Comparison of ENCODE assay signal across 1 cellular context in the genomic region with DNA sequence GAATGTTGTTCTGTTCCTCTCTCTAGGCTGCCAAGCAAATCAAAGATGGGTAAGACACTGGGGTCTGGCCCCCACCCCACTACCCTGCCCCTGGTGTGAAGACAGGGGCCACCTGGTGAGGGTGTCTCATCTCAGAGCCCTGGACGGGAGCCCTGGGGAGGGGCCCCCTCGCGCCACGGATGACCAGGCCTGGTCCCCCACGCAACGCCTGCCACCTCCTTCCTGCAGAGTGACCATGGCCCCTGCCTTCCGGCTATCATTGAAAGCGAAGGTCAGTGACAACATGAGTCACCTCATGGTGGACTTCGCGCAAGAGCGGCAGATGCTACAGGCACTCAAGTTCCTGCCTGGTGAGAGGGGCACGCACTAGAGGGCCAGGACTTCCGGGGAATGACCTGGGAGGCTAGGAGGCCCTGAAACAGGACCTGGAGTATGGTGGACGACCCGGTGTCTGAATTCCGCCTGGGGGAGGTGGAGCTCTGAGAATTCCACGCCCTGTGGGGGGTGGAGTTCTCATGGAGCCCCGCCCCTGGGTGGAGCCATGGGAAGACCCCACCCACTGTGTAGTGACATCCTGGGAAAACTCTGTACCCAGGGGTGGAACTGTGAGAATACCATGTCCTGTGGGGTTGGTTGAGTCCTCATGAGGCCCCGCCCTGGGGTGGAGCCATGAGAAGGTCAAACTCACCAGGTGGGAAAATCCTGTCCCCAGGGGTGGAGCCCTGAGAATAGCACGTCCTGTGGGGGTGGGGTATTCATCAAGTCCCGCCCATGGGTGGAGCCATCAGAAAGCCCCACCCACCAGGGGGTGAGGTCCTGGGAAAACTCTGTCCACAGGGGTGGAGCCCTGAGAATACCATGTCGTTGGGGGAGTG.
TF ChIP-seq lines count a peak whose summit lies in the region.

No MANE protein-coding gene starts in this region.

TF ChIP-seq in K562, 482 proteins besides CTCF, POLR2A, EP300 and RAD21 (continued from another document and continues in another):
- TF ChIP-seq, protein P1, sequence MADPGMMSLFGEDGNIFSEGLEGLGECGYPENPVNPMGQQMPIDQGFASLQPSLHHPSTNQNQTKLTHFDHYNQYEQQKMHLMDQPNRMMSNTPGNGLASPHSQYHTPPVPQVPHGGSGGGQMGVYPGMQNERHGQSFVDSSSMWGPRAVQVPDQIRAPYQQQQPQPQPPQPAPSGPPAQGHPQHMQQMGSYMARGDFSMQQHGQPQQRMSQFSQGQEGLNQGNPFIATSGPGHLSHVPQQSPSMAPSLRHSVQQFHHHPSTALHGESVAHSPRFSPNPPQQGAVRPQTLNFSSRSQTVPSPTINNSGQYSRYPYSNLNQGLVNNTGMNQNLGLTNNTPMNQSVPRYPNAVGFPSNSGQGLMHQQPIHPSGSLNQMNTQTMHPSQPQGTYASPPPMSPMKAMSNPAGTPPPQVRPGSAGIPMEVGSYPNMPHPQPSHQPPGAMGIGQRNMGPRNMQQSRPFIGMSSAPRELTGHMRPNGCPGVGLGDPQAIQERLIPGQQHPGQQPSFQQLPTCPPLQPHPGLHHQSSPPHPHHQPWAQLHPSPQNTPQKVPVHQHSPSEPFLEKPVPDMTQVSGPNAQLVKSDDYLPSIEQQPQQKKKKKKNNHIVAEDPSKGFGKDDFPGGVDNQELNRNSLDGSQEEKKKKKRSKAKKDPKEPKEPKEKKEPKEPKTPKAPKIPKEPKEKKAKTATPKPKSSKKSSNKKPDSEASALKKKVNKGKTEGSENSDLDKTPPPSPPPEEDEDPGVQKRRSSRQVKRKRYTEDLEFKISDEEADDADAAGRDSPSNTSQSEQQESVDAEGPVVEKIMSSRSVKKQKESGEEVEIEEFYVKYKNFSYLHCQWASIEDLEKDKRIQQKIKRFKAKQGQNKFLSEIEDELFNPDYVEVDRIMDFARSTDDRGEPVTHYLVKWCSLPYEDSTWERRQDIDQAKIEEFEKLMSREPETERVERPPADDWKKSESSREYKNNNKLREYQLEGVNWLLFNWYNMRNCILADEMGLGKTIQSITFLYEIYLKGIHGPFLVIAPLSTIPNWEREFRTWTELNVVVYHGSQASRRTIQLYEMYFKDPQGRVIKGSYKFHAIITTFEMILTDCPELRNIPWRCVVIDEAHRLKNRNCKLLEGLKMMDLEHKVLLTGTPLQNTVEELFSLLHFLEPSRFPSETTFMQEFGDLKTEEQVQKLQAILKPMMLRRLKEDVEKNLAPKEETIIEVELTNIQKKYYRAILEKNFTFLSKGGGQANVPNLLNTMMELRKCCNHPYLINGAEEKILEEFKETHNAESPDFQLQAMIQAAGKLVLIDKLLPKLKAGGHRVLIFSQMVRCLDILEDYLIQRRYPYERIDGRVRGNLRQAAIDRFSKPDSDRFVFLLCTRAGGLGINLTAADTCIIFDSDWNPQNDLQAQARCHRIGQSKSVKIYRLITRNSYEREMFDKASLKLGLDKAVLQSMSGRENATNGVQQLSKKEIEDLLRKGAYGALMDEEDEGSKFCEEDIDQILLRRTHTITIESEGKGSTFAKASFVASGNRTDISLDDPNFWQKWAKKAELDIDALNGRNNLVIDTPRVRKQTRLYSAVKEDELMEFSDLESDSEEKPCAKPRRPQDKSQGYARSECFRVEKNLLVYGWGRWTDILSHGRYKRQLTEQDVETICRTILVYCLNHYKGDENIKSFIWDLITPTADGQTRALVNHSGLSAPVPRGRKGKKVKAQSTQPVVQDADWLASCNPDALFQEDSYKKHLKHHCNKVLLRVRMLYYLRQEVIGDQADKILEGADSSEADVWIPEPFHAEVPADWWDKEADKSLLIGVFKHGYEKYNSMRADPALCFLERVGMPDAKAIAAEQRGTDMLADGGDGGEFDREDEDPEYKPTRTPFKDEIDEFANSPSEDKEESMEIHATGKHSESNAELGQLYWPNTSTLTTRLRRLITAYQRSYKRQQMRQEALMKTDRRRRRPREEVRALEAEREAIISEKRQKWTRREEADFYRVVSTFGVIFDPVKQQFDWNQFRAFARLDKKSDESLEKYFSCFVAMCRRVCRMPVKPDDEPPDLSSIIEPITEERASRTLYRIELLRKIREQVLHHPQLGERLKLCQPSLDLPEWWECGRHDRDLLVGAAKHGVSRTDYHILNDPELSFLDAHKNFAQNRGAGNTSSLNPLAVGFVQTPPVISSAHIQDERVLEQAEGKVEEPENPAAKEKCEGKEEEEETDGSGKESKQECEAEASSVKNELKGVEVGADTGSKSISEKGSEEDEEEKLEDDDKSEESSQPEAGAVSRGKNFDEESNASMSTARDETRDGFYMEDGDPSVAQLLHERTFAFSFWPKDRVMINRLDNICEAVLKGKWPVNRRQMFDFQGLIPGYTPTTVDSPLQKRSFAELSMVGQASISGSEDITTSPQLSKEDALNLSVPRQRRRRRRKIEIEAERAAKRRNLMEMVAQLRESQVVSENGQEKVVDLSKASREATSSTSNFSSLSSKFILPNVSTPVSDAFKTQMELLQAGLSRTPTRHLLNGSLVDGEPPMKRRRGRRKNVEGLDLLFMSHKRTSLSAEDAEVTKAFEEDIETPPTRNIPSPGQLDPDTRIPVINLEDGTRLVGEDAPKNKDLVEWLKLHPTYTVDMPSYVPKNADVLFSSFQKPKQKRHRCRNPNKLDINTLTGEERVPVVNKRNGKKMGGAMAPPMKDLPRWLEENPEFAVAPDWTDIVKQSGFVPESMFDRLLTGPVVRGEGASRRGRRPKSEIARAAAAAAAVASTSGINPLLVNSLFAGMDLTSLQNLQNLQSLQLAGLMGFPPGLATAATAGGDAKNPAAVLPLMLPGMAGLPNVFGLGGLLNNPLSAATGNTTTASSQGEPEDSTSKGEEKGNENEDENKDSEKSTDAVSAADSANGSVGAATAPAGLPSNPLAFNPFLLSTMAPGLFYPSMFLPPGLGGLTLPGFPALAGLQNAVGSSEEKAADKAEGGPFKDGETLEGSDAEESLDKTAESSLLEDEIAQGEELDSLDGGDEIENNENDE (IDR thresholded peaks at IDR 0.05; ENCODE audit: low read depth, low read length): no peak
- no peak for TF ChIP-seq MYBL2 (IDR thresholded peaks at IDR 0.05; ENCODE audit: low read depth)
- TF ChIP-seq MYBL2 (CRISPR knock-in tag; IDR thresholded peaks at IDR 0.05; ENCODE audit: borderline replicate concordance): no peak
- no peak for TF ChIP-seq THRAP3 (IDR thresholded peaks at IDR 0.05; ENCODE audit: borderline replicate concordance)
- TF ChIP-seq ZNF121 (CRISPR knock-in tag; conservative IDR thresholded peaks at IDR 0.05): no peak
- no peak for TF ChIP-seq CSDE1 (IDR thresholded peaks at IDR 0.05)
- TF ChIP-seq NR2C1 (IDR thresholded peaks at IDR 0.05): 0 out of 2 replicates have a peak, but pooled peaks have one; percentile 37
- TF ChIP-seq NR2C1 (tag; IDR thresholded peaks at IDR 0.05): peak; percentile 51
- no peak for TF ChIP-seq ZNF766 (CRISPR knock-in tag; conservative IDR thresholded peaks at IDR 0.05)
- TF ChIP-seq, protein P2, sequence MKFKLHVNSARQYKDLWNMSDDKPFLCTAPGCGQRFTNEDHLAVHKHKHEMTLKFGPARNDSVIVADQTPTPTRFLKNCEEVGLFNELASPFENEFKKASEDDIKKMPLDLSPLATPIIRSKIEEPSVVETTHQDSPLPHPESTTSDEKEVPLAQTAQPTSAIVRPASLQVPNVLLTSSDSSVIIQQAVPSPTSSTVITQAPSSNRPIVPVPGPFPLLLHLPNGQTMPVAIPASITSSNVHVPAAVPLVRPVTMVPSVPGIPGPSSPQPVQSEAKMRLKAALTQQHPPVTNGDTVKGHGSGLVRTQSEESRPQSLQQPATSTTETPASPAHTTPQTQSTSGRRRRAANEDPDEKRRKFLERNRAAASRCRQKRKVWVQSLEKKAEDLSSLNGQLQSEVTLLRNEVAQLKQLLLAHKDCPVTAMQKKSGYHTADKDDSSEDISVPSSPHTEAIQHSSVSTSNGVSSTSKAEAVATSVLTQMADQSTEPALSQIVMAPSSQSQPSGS (CRISPR knock-in tag; IDR thresholded peaks at IDR 0.05): no peak
- TF ChIP-seq PURB (CRISPR knock-in tag; IDR thresholded peaks at IDR 0.05; ENCODE audit: low read depth): no peak
- no peak for TF ChIP-seq PHB2 (IDR thresholded peaks at IDR 0.05; ENCODE audit: low read depth)
- TF ChIP-seq, protein P3, sequence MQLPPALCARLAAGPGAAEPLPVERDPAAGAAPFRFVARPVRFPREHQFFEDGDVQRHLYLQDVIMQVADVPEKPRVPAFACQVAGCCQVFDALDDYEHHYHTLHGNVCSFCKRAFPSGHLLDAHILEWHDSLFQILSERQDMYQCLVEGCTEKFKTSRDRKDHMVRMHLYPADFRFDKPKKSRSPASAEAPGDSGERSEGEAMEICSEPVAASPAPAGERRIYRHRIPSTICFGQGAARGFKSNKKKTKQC (CRISPR knock-in tag; IDR thresholded peaks at IDR 0.05): no peak
- TF ChIP-seq ZNF778 (CRISPR knock-in tag; IDR thresholded peaks at IDR 0.05): no peak
- no peak for TF ChIP-seq TSC22D4 (tag; IDR thresholded peaks at IDR 0.05)
- TF ChIP-seq RB1 (IDR thresholded peaks at IDR 0.05; ENCODE audit: low read depth): no peak
- TF ChIP-seq RBM22 (IDR thresholded peaks at IDR 0.05; ENCODE audit: low read depth, low read length, poor library complexity, severe bottlenecking): no peak
- TF ChIP-seq ILF3 (IDR thresholded peaks at IDR 0.05; ENCODE audit: borderline replicate concordance): no peak
- TF ChIP-seq L3MBTL2 (IDR thresholded peaks at IDR 0.05): peak; percentile 94
- TF ChIP-seq, protein P4, sequence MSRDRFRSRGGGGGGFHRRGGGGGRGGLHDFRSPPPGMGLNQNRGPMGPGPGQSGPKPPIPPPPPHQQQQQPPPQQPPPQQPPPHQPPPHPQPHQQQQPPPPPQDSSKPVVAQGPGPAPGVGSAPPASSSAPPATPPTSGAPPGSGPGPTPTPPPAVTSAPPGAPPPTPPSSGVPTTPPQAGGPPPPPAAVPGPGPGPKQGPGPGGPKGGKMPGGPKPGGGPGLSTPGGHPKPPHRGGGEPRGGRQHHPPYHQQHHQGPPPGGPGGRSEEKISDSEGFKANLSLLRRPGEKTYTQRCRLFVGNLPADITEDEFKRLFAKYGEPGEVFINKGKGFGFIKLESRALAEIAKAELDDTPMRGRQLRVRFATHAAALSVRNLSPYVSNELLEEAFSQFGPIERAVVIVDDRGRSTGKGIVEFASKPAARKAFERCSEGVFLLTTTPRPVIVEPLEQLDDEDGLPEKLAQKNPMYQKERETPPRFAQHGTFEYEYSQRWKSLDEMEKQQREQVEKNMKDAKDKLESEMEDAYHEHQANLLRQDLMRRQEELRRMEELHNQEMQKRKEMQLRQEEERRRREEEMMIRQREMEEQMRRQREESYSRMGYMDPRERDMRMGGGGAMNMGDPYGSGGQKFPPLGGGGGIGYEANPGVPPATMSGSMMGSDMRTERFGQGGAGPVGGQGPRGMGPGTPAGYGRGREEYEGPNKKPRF (IDR thresholded peaks at IDR 0.05; ENCODE audit: low read depth, low read length): no peak
- no peak for TF ChIP-seq CC2D1A (IDR thresholded peaks at IDR 0.05)
- no peak for TF ChIP-seq NCOA1 (IDR thresholded peaks at IDR 0.05; ENCODE audit: low read depth)
- TF ChIP-seq NBN (IDR thresholded peaks at IDR 0.05; ENCODE audit: low read depth): 0 out of 2 replicates have a peak, but pooled peaks have one; percentile 40
- TF ChIP-seq ZNF140 (CRISPR knock-in tag; IDR thresholded peaks at IDR 0.05): no peak
- TF ChIP-seq, protein P5, sequence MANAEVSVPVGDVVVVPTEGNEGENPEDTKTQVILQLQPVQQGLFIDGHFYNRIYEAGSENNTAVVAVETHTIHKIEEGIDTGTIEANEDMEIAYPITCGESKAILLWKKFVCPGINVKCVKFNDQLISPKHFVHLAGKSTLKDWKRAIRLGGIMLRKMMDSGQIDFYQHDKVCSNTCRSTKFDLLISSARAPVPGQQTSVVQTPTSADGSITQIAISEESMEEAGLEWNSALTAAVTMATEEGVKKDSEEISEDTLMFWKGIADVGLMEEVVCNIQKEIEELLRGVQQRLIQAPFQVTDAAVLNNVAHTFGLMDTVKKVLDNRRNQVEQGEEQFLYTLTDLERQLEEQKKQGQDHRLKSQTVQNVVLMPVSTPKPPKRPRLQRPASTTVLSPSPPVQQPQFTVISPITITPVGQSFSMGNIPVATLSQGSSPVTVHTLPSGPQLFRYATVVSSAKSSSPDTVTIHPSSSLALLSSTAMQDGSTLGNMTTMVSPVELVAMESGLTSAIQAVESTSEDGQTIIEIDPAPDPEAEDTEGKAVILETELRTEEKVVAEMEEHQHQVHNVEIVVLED (CRISPR knock-in tag; IDR thresholded peaks at IDR 0.05): no peak
- TF ChIP-seq KAT2B (IDR thresholded peaks at IDR 0.05; ENCODE audit: low read depth, low read length): no peak
- 0 out of 2 replicates have a peak, but pooled peaks have one; percentile 58 for TF ChIP-seq CBX1 (IDR thresholded peaks at IDR 0.05; ENCODE audit: low read depth)
- TF ChIP-seq, protein P6, sequence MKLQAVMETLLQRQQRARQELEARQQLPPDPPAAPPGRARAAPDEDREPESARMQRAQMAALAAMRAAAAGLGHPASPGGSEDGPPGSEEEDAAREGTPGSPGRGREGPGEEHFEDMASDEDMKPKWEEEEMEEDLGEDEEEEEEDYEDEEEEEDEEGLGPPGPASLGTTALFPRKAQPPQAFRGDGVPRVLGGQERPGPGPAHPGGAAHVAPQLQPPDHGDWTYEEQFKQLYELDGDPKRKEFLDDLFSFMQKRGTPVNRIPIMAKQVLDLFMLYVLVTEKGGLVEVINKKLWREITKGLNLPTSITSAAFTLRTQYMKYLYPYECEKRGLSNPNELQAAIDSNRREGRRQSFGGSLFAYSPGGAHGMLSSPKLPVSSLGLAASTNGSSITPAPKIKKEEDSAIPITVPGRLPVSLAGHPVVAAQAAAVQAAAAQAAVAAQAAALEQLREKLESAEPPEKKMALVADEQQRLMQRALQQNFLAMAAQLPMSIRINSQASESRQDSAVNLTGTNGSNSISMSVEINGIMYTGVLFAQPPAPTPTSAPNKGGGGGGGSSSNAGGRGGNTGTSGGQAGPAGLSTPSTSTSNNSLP (IDR thresholded peaks at IDR 0.05; ENCODE audit: borderline replicate concordance, low read depth, low read length): no peak
- TF ChIP-seq PTRF (tag; IDR thresholded peaks at IDR 0.05): no peak
- TF ChIP-seq HIVEP1 (CRISPR knock-in tag; IDR thresholded peaks at IDR 0.05): no peak
- TF ChIP-seq JUN (IDR thresholded peaks at IDR 0.05; ENCODE audit: borderline replicate concordance, low read depth, low read length): peak; percentile 67; the same call in 1 of the 2 replicates
- TF ChIP-seq JUN (CRISPR knock-in tag; IDR thresholded peaks at IDR 0.05; ENCODE audit: borderline replicate concordance): peak; percentile 47; the same call in 1 of the 2 replicates
- no peak for TF ChIP-seq KLF1 (tag; IDR thresholded peaks at IDR 0.05)
- TF ChIP-seq, protein P7, sequence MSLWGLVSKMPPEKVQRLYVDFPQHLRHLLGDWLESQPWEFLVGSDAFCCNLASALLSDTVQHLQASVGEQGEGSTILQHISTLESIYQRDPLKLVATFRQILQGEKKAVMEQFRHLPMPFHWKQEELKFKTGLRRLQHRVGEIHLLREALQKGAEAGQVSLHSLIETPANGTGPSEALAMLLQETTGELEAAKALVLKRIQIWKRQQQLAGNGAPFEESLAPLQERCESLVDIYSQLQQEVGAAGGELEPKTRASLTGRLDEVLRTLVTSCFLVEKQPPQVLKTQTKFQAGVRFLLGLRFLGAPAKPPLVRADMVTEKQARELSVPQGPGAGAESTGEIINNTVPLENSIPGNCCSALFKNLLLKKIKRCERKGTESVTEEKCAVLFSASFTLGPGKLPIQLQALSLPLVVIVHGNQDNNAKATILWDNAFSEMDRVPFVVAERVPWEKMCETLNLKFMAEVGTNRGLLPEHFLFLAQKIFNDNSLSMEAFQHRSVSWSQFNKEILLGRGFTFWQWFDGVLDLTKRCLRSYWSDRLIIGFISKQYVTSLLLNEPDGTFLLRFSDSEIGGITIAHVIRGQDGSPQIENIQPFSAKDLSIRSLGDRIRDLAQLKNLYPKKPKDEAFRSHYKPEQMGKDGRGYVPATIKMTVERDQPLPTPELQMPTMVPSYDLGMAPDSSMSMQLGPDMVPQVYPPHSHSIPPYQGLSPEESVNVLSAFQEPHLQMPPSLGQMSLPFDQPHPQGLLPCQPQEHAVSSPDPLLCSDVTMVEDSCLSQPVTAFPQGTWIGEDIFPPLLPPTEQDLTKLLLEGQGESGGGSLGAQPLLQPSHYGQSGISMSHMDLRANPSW (CRISPR knock-in tag; IDR thresholded peaks at IDR 0.05): no peak
- TF ChIP-seq BMI1 (IDR thresholded peaks at IDR 0.05; ENCODE audit: low read length): no peak
- TF ChIP-seq RBM34 (IDR thresholded peaks at IDR 0.05; ENCODE audit: borderline replicate concordance, insufficient read depth, low read length): no peak
